20 cellular contexts compared by ENCODE assay signal in genomic region chr10:112821042-112821441, GRCh38.
"Had no signal": no experiment of that assay in that cellular context is flagged by ENCODE, and none has a peak within 500 bp of the region (broad histone marks: within the 10 kb centered on the region; RNA-seq: fewer than 3 reads in every experiment).

No MANE protein-coding gene starts in this region.

- H3K36me3 ChIP-seq: left lung, lower lobe of right lung, tibial artery had no signal

- H3K4me1 ChIP-seq: lower lobe of right lung, psoas muscle had no signal

- DNase-seq: dorsolateral prefrontal cortex; effector CD4-positive, alpha-beta T cell; left lung; lower lobe of right lung; naive B cell; psoas muscle; right cardiac atrium; spleen; stimulated activated CD4-positive, alpha-beta T cell treated with anti-CD3 and anti-CD28 coated beads, Interleukin-4, amount 100 ng/mL, for 4 hours; stimulated activated naive CD8-positive, alpha-beta T cell treated with anti-CD3 and anti-CD28 coated beads, Interleukin-15, Interleukin-2, amounts not matched to agents 100 U/mL and 50 U/mL, for 24 hours; substantia nigra; testis; tibial artery had no signal

- H3K4me3 ChIP-seq: dorsolateral prefrontal cortex, left lung, lower lobe of right lung, psoas muscle, skin epidermis, spleen, testis, tibial artery had no signal

- H3K9me3 ChIP-seq: left lung, lower lobe of right lung, neutrophil, psoas muscle, spleen, testis, tibial artery had no signal

- H3K27ac ChIP-seq: dorsolateral prefrontal cortex, left lung, lower lobe of right lung, neutrophil, psoas muscle, skin epidermis, spleen, testis, tibial artery had no signal

- FAIRE-seq: colon, frontal cortex, keratinocyte, urothelium cell line had no signal

- ATAC-seq: left lung; lower lobe of right lung; psoas muscle; right cardiac atrium; stimulated activated memory B cell treated with anti-CD40 and anti-IgM and Interleukin-4, amounts not matched to agents 10 μg/mL and 1 μg/mL and 100 μg/mL, for 72 hours; stimulated activated naive CD8-positive, alpha-beta T cell treated with anti-CD3 and anti-CD28 coated beads, Interleukin-15, Interleukin-2, amounts not matched to agents 100 U/mL and 50 U/mL, for 24 hours had no signal

- H3K27me3 ChIP-seq: dorsolateral prefrontal cortex, left lung, neutrophil, spleen, testis, tibial artery had no signal
